ENCODE assay signal across 7 cellular contexts in genomic region chr22:42613869-42614268, GRCh38. TPM values are rescaled to one million over a fixed set of nuclear protein-coding genes. Genes with fewer than 3 reads are reported as not detected.
DNase-seq lines count a peak whose midpoint lies in the region; ATAC-seq, FAIRE-seq and TF ChIP-seq lines count a peak whose summit lies in the region.

No MANE protein-coding gene starts in this region.

- FAIRE-seq in GM12891 (lab: Jason Lieb, UNC): no peak

- intact Hi-C loops in mucosa of descending colon (cut with DNase I, micrococcal nuclease): no loop called here
- intact Hi-C loops in aorta (cut with DNase I): no loop called here

- DNase-seq in GM12891 (ENCODE audit: insufficient read length, low spot score): no peak
- peak; percentile 58 for DNase-seq in NCI-H146 (lab: John Stamatoyannopoulos, UW)
- DNase-seq in cardiac fibroblast (ENCODE audit: low read depth in 2 of 2): peak; percentile 28 to 50
- DNase-seq in mucosa of descending colon: no peak
- peak in 1 of 2 donors; percentile 61 for DNase-seq in aorta
- DNase-seq in NCI-H2196 (lab: John Stamatoyannopoulos, UW; ENCODE audit: unreplicated experiment): no peak

- H3K9me3 ChIP-seq in mucosa of descending colon (no peaks in the 10 kb centered on the region), aorta (ENCODE audit: control insufficient read depth, low read length) (no peaks in the 10 kb centered on the region)

- WGBS in aorta, 2 donors: 0 to 1% methylated on average over 8 of the region's 8 CpGs

- peak overlapping the region; percentile 43 to 85 for H3K27ac ChIP-seq in aorta (ENCODE audit: low read depth in 1 of 2, low read length in 2 of 2)

- peaks cover 0 to 5% of the 10 kb centered on the region in 2 donors for H3K27me3 ChIP-seq in aorta (ENCODE audit: control insufficient read depth in 1 of 2, insufficient read depth in 2 of 2, low read length in 1 of 2)

- TF ChIP-seq CTCF in cardiac fibroblast (IDR thresholded peaks at IDR 0.05; ENCODE audit: low read depth, low read length) (no peak), mucosa of descending colon (IDR thresholded peaks at IDR 0.05) (no peak)

- peak overlapping the region; percentile 72 to 77 for H3K4me3 ChIP-seq in cardiac fibroblast (replicated peaks in 1 of 2; ENCODE audit: low read depth in 2 of 2, low read length in 2 of 2)
- peak overlapping the region; percentile 72 for H3K4me3 ChIP-seq in mucosa of descending colon
- H3K4me3 ChIP-seq in aorta (ENCODE audit: low read length in 2 of 2): peak overlapping the region; percentile 51 to 81

- H3K4me1 ChIP-seq in mucosa of descending colon (ENCODE audit: low read depth): peaks cover 32% of the 10 kb centered on the region
- H3K4me1 ChIP-seq in aorta (ENCODE audit: control insufficient read depth in 1 of 2, insufficient read depth in 2 of 2, low read length in 2 of 2): no peaks in the 10 kb centered on the region

- TF ChIP-seq POLR2A in GM12891 (IDR thresholded peaks at IDR 0.05; ENCODE audit: low read depth, low read length): no peak

- H3K36me3 ChIP-seq in mucosa of descending colon (ENCODE audit: low read depth) (peaks cover 6% of the 10 kb centered on the region), aorta (ENCODE audit: control insufficient read depth in 1 of 2, insufficient read depth in 2 of 2, low read length in 1 of 2) (no peaks in the 10 kb centered on the region)

- ATAC-seq in mucosa of descending colon (no peak), aorta (ENCODE audit: low FRiP score) (no peak), HG03025 (IDR thresholded peaks at IDR 0.05; ENCODE audit: low FRiP score, unreplicated experiment) (no peak)

TF ChIP-seq in GM12891, 5 proteins besides CTCF, POLR2A, EP300 and RAD21:
- peak; percentile 54; the same call in 1 of the 2 replicates for TF ChIP-seq SPI1 (IDR thresholded peaks at IDR 0.05; ENCODE audit: low read depth, low read length)
- TF ChIP-seq PAX5 (IDR thresholded peaks at IDR 0.05; ENCODE audit: insufficient read depth, low read length, severe bottlenecking): no peak

RNA-seq across cellular contexts. Expression of gene POLDIP3, which starts 0.8 kb away (rescaled TPM):
- polyA plus RNA-seq in GM12891 (2012; ENCODE audit: low read depth, missing spikeins): 40.1 TPM
- total RNA-seq in mucosa of descending colon (10 to 100 TPM; 58.6 to 65.8 (median 65.0) TPM), aorta (10 to 100 TPM; 49.2 to 49.6 TPM)
- polyA plus RNA-seq in aorta: 10 to 100 TPM; 26.0 to 32.9 TPM

RNA-seq across cellular contexts. Expression of gene ATP5MGL, which starts 26.5 kb away (rescaled TPM):
- polyA plus RNA-seq in GM12891 (2012; ENCODE audit: low read depth, missing spikeins): not detected
- total RNA-seq in mucosa of descending colon: 1 to 10 TPM in 2 of 3 donors, under 1 TPM in 1; 0.92 to 1.7 (median 1.2) TPM
- 1 to 10 TPM; 1.5 to 2.7 TPM for total RNA-seq in aorta
- not detected for polyA plus RNA-seq in aorta

RNA-seq across cellular contexts. Expression of gene CYB5R3, which starts 35.3 kb away (rescaled TPM):
- 87.7 TPM for polyA plus RNA-seq in GM12891 (2012; ENCODE audit: low read depth, missing spikeins)
- 100 to 1,000 TPM; 139 to 211 (median 176) TPM for total RNA-seq in mucosa of descending colon
- total RNA-seq in aorta: 100 to 1,000 TPM; 430 to 444 TPM
- 100 to 1,000 TPM; 346 to 756 TPM for polyA plus RNA-seq in aorta

Comparison
In these comparisons a context has a peak if more than half of its experiments do, and no peak if none do; other contexts are left out.
1. DNase-seq: peak in NCI-H146 (single experiment) and cardiac fibroblast (2 of 2); none in GM12891 (single experiment), mucosa of descending colon (0 of 3) and NCI-H2196 (single experiment).
2. Peak in every context shown above with its lines, with median percentiles within 50 percentile points of each other: H3K4me3 ChIP-seq.